In genomic region chr2:98869868-98870267, GRCh38 we compare ENCODE assay signal across 11 cellular contexts.
DNase-seq lines count a peak whose midpoint lies in the region; ATAC-seq and TF ChIP-seq lines count a peak whose summit lies in the region.
"Had no signal": no experiment of that assay in that cellular context is flagged by ENCODE, and none has a peak within 500 bp of the region (broad histone marks: within the 10 kb centered on the region; RNA-seq: fewer than 3 reads in every experiment).

No MANE protein-coding gene starts in this region.

- H3K4me1 ChIP-seq in foreskin keratinocyte (peaks cover 38% of the 10 kb centered on the region), thyroid gland (peaks cover 14 to 24% of the 10 kb centered on the region in 2 donors), spleen (no peaks in the 10 kb centered on the region)

- H3K4me3 ChIP-seq in thyroid gland (replicated peaks in 1 of 3), result peak overlapping the region in 1 of 3 donors; percentile 12
- no peak overlapping the region for H3K4me3 ChIP-seq in spleen

- H3K27ac ChIP-seq in foreskin keratinocyte (no peak overlapping the region), thyroid gland (peak overlapping the region; percentile 91 to 96 (median 94)), spleen (no peak overlapping the region)
- H3K27ac ChIP-seq: 22Rv1 had no signal

- peak in 1 of 2 donors; percentile 45 for TF ChIP-seq POLR2A in thyroid gland (IDR thresholded peaks at IDR 0.05)
- TF ChIP-seq POLR2A in spleen (IDR thresholded peaks at IDR 0.05), result no peak

- WGBS in thyroid gland, 2 donors, result 21 to 31% methylated on average over 3 to 4 of the region's 4 CpGs
- WGBS in spleen, 5 donors, result 65 to 75% (median 73%) methylated on average over 4 of the region's 4 CpGs

- H3K36me3 ChIP-seq in thyroid gland (no peaks in the 10 kb centered on the region), spleen (no peaks in the 10 kb centered on the region)

- H3K9me3 ChIP-seq in thyroid gland (no peaks in the 10 kb centered on the region), spleen (no peaks in the 10 kb centered on the region)

- peak; percentile 5 for ATAC-seq in foreskin keratinocyte

- intact Hi-C loops in thyroid gland (cut with DNase I) (no loop called here), spleen (cut with DNase I; ENCODE audit: low total_unique reads) (no loop called here)

- TF ChIP-seq CTCF in foreskin keratinocyte (conservative IDR thresholded peaks at IDR 0.05) (no peak), thyroid gland (IDR thresholded peaks at IDR 0.05) (peak in 4 of 6 experiments; percentile 13 to 31 (median 20)), spleen (IDR thresholded peaks at IDR 0.05 in 8 of 11, conservative IDR thresholded peaks at IDR 0.05 in 3 of 11) (no peak)

- no peaks in the 10 kb centered on the region for H3K27me3 ChIP-seq in foreskin keratinocyte
- no peaks in the 10 kb centered on the region for H3K27me3 ChIP-seq in thyroid gland
- H3K27me3 ChIP-seq in spleen (replicated peaks in 1 of 7), result no peaks in the 10 kb centered on the region

- DNase-seq in DMS 273 (lab: John Stamatoyannopoulos, UW; ENCODE audit: unreplicated experiment) (peak; percentile 59), DMS 273 treated with DMSO at 0.1 percent for 48 hours (lab: John Stamatoyannopoulos, UW) (no peak), NCI-H748 treated with DMSO at 0.1 percent for 48 hours (lab: John Stamatoyannopoulos, UW) (peak; percentile 90), foreskin keratinocyte (peak in 1 of 2 donors; percentile 27), thyroid gland (peak; percentile 96), spleen (no peak), globus pallidus (ENCODE audit: low spot score) (no peak), GDM1 (lab: John Stamatoyannopoulos, UW) (no peak)
- DNase-seq: activated B cell treated with CpG ODN at 0.5 μM for 24 hours; activated naive CD8-positive, alpha-beta T cell treated with anti-CD3 and anti-CD28 coated beads for 36 hours had no signal

Comparison
In these comparisons a context has a peak if more than half of its experiments do, and no peak if none do; other contexts are left out.
1. DNase-seq: peak in DMS 273 (single experiment), NCI-H748 treated with DMSO at 0.1 percent for 48 hours (single experiment) and thyroid gland (2 of 2); none in DMS 273 treated with DMSO at 0.1 percent for 48 hours (single experiment), spleen (single experiment), globus pallidus (single experiment) and GDM1 (single experiment).
2. H3K27ac ChIP-seq: peak in thyroid gland (3 of 3); none in foreskin keratinocyte (single experiment) and spleen (0 of 8).
3. CTCF ChIP-seq: peak in thyroid gland (4 of 6); none in foreskin keratinocyte (single experiment) and spleen (0 of 11).